1 cellular context compared by ENCODE assay signal in the genomic region with DNA sequence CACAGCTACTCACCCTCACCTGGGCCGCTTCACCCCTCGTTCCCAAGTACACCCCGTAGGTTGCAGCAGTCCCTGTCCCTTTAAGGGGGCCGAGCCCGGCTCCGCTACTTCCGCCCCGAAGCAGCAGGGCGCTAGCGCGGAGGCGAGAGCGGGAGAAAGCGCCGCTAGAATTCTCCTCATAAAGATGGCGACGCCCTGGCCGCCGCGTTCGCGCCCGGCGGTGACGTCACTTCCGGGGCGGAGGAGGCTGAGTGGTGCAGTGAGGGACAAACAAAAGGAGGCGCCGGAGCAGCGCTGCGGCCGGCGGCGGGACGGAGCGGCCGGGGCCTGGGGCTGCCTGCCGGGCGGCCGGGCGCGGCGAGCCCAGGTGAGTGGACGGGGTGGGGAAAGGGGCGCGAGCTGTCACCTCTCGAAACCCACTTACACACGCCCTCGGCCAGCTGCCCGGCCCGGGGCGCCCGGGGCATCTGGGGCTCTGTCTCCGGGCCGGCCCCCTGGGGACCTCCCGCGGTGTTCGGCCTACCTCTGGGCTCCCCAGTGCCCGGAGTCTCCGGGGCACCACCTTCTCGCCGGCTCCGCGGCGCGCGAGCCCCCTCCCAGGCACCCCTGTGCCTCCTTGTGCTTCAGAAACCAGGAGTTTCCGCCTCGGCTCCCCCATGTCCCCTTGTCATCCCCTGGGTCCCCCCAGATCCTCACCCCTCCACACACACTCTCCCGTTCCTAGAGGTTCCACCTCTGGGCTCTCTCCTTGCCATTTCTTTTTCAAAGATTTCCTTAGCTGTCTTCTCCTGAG.
A peak's percentile ranks its signal among the peaks of the same experiment; 100 is the strongest.
TF ChIP-seq lines count a peak whose summit lies in the region.

A gene (minus strand): TSS at position 67 of the 793 bp plus-strand sequence. CDS start 36,545 bp downstream, outside the sequence.
A gene (plus strand): TSS at position 250 of the 793 bp plus-strand sequence. CDS start 25,032 bp downstream, outside the sequence.

TF ChIP-seq in GM12878, 131 proteins besides CTCF, POLR2A, EP300 and RAD21 (continued from another document and continues in another):
- TF ChIP-seq HCFC1 (IDR thresholded peaks at IDR 0.05; ENCODE audit: low read length) = peak; percentile 88
- TF ChIP-seq CBFB (IDR thresholded peaks at IDR 0.05; ENCODE audit: low read depth) = no peak
- 0 out of 2 replicates have a peak, but pooled peaks have one; percentile 14 for TF ChIP-seq HDGF (IDR thresholded peaks at IDR 0.05)
- TF ChIP-seq ZBED1 (IDR thresholded peaks at IDR 0.05; ENCODE audit: borderline replicate concordance) = no peak
- 0 out of 2 replicates have a peak, but pooled peaks have one; percentile 56 for TF ChIP-seq CHD2 (IDR thresholded peaks at IDR 0.05; ENCODE audit: borderline replicate concordance, low read depth, low read length)
- TF ChIP-seq, protein P1, sequence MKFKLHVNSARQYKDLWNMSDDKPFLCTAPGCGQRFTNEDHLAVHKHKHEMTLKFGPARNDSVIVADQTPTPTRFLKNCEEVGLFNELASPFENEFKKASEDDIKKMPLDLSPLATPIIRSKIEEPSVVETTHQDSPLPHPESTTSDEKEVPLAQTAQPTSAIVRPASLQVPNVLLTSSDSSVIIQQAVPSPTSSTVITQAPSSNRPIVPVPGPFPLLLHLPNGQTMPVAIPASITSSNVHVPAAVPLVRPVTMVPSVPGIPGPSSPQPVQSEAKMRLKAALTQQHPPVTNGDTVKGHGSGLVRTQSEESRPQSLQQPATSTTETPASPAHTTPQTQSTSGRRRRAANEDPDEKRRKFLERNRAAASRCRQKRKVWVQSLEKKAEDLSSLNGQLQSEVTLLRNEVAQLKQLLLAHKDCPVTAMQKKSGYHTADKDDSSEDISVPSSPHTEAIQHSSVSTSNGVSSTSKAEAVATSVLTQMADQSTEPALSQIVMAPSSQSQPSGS (IDR thresholded peaks at IDR 0.05; ENCODE audit: low read length) = no peak
- no peak for TF ChIP-seq FOS (IDR thresholded peaks at IDR 0.05; ENCODE audit: borderline replicate concordance, extremely low read depth, insufficient read length)
- TF ChIP-seq, protein P2, sequence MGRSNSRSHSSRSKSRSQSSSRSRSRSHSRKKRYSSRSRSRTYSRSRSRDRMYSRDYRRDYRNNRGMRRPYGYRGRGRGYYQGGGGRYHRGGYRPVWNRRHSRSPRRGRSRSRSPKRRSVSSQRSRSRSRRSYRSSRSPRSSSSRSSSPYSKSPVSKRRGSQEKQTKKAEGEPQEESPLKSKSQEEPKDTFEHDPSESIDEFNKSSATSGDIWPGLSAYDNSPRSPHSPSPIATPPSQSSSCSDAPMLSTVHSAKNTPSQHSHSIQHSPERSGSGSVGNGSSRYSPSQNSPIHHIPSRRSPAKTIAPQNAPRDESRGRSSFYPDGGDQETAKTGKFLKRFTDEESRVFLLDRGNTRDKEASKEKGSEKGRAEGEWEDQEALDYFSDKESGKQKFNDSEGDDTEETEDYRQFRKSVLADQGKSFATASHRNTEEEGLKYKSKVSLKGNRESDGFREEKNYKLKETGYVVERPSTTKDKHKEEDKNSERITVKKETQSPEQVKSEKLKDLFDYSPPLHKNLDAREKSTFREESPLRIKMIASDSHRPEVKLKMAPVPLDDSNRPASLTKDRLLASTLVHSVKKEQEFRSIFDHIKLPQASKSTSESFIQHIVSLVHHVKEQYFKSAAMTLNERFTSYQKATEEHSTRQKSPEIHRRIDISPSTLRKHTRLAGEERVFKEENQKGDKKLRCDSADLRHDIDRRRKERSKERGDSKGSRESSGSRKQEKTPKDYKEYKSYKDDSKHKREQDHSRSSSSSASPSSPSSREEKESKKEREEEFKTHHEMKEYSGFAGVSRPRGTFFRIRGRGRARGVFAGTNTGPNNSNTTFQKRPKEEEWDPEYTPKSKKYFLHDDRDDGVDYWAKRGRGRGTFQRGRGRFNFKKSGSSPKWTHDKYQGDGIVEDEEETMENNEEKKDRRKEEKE (IDR thresholded peaks at IDR 0.05) = no peak
- TF ChIP-seq, protein P3, sequence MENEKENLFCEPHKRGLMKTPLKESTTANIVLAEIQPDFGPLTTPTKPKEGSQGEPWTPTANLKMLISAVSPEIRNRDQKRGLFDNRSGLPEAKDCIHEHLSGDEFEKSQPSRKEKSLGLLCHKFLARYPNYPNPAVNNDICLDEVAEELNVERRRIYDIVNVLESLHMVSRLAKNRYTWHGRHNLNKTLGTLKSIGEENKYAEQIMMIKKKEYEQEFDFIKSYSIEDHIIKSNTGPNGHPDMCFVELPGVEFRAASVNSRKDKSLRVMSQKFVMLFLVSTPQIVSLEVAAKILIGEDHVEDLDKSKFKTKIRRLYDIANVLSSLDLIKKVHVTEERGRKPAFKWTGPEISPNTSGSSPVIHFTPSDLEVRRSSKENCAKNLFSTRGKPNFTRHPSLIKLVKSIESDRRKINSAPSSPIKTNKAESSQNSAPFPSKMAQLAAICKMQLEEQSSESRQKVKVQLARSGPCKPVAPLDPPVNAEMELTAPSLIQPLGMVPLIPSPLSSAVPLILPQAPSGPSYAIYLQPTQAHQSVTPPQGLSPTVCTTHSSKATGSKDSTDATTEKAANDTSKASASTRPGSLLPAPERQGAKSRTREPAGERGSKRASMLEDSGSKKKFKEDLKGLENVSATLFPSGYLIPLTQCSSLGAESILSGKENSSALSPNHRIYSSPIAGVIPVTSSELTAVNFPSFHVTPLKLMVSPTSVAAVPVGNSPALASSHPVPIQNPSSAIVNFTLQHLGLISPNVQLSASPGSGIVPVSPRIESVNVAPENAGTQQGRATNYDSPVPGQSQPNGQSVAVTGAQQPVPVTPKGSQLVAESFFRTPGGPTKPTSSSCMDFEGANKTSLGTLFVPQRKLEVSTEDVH (IDR thresholded peaks at IDR 0.05; ENCODE audit: low read depth, partially characterized antibody) = peak; percentile 78
- TF ChIP-seq, protein P4, sequence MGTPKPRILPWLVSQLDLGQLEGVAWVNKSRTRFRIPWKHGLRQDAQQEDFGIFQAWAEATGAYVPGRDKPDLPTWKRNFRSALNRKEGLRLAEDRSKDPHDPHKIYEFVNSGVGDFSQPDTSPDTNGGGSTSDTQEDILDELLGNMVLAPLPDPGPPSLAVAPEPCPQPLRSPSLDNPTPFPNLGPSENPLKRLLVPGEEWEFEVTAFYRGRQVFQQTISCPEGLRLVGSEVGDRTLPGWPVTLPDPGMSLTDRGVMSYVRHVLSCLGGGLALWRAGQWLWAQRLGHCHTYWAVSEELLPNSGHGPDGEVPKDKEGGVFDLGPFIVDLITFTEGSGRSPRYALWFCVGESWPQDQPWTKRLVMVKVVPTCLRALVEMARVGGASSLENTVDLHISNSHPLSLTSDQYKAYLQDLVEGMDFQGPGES (IDR thresholded peaks at IDR 0.05) = no peak
- TF ChIP-seq RB1 (IDR thresholded peaks at IDR 0.05; ENCODE audit: borderline replicate concordance) = peak; percentile 93
- TF ChIP-seq PML (IDR thresholded peaks at IDR 0.05; ENCODE audit: low read length) = no peak
- TF ChIP-seq, protein P5, sequence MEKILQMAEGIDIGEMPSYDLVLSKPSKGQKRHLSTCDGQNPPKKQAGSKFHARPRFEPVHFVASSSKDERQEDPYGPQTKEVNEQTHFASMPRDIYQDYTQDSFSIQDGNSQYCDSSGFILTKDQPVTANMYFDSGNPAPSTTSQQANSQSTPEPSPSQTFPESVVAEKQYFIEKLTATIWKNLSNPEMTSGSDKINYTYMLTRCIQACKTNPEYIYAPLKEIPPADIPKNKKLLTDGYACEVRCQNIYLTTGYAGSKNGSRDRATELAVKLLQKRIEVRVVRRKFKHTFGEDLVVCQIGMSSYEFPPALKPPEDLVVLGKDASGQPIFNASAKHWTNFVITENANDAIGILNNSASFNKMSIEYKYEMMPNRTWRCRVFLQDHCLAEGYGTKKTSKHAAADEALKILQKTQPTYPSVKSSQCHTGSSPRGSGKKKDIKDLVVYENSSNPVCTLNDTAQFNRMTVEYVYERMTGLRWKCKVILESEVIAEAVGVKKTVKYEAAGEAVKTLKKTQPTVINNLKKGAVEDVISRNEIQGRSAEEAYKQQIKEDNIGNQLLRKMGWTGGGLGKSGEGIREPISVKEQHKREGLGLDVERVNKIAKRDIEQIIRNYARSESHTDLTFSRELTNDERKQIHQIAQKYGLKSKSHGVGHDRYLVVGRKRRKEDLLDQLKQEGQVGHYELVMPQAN (conservative IDR thresholded peaks at IDR 0.05) = peak; percentile 95
- TF ChIP-seq, protein P6, sequence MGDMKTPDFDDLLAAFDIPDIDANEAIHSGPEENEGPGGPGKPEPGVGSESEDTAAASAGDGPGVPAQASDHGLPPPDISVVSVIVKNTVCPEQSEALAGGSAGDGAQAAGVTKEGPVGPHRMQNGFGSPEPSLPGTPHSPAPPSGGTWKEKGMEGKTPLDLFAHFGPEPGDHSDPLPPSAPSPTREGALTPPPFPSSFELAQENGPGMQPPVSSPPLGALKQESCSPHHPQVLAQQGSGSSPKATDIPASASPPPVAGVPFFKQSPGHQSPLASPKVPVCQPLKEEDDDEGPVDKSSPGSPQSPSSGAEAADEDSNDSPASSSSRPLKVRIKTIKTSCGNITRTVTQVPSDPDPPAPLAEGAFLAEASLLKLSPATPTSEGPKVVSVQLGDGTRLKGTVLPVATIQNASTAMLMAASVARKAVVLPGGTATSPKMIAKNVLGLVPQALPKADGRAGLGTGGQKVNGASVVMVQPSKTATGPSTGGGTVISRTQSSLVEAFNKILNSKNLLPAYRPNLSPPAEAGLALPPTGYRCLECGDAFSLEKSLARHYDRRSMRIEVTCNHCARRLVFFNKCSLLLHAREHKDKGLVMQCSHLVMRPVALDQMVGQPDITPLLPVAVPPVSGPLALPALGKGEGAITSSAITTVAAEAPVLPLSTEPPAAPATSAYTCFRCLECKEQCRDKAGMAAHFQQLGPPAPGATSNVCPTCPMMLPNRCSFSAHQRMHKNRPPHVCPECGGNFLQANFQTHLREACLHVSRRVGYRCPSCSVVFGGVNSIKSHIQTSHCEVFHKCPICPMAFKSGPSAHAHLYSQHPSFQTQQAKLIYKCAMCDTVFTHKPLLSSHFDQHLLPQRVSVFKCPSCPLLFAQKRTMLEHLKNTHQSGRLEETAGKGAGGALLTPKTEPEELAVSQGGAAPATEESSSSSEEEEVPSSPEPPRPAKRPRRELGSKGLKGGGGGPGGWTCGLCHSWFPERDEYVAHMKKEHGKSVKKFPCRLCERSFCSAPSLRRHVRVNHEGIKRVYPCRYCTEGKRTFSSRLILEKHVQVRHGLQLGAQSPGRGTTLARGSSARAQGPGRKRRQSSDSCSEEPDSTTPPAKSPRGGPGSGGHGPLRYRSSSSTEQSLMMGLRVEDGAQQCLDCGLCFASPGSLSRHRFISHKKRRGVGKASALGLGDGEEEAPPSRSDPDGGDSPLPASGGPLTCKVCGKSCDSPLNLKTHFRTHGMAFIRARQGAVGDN (IDR thresholded peaks at IDR 0.05) = peak; percentile 46; the same call in 1 of the 2 replicates
- TF ChIP-seq, protein P7, sequence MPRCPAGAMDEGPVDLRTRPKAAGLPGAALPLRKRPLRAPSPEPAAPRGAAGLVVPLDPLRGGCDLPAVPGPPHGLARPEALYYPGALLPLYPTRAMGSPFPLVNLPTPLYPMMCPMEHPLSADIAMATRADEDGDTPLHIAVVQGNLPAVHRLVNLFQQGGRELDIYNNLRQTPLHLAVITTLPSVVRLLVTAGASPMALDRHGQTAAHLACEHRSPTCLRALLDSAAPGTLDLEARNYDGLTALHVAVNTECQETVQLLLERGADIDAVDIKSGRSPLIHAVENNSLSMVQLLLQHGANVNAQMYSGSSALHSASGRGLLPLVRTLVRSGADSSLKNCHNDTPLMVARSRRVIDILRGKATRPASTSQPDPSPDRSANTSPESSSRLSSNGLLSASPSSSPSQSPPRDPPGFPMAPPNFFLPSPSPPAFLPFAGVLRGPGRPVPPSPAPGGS (IDR thresholded peaks at IDR 0.05; ENCODE audit: borderline replicate concordance, insufficient read depth, low read depth, low read length, poor library complexity, severe bottlenecking) = no peak
- peak; percentile 91 for TF ChIP-seq IKZF1 (conservative IDR thresholded peaks at IDR 0.05)
- no peak for TF ChIP-seq CHD1 (IDR thresholded peaks at IDR 0.05; ENCODE audit: low read depth, low read length)
- TF ChIP-seq, protein P8, sequence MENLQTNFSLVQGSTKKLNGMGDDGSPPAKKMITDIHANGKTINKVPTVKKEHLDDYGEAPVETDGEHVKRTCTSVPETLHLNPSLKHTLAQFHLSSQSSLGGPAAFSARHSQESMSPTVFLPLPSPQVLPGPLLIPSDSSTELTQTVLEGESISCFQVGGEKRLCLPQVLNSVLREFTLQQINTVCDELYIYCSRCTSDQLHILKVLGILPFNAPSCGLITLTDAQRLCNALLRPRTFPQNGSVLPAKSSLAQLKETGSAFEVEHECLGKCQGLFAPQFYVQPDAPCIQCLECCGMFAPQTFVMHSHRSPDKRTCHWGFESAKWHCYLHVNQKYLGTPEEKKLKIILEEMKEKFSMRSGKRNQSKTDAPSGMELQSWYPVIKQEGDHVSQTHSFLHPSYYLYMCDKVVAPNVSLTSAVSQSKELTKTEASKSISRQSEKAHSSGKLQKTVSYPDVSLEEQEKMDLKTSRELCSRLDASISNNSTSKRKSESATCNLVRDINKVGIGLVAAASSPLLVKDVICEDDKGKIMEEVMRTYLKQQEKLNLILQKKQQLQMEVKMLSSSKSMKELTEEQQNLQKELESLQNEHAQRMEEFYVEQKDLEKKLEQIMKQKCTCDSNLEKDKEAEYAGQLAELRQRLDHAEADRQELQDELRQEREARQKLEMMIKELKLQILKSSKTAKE (IDR thresholded peaks at IDR 0.05; ENCODE audit: low read depth, poor library complexity, severe bottlenecking) = no peak
- TF ChIP-seq RBBP5 (conservative IDR thresholded peaks at IDR 0.05) = no peak
- TF ChIP-seq ETV6 (conservative IDR thresholded peaks at IDR 0.05 in 1 of 2, IDR thresholded peaks at IDR 0.05 in 1 of 2; ENCODE audit: borderline replicate concordance in 1 of 2, low read depth in 1 of 2) = no peak
- peak; percentile 99 for TF ChIP-seq YY1 (IDR thresholded peaks at IDR 0.05; ENCODE audit: low read depth, low read length)
- TF ChIP-seq ZNF207 (IDR thresholded peaks at IDR 0.05; ENCODE audit: borderline replicate concordance) = 0 out of 2 replicates have a peak, but pooled peaks have one; percentile 20
- no peak for TF ChIP-seq KAT2A (conservative IDR thresholded peaks at IDR 0.05; ENCODE audit: control insufficient read depth, low read depth, low read length)
- peak; percentile 100 for TF ChIP-seq LARP7 (IDR thresholded peaks at IDR 0.05)
- TF ChIP-seq, protein P9, sequence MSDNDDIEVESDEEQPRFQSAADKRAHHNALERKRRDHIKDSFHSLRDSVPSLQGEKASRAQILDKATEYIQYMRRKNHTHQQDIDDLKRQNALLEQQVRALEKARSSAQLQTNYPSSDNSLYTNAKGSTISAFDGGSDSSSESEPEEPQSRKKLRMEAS (IDR thresholded peaks at IDR 0.05; ENCODE audit: low read depth, low read length) = no peak; the same call in 1 of the 2 replicates
- no peak for TF ChIP-seq BCL11A (IDR thresholded peaks at IDR 0.05; ENCODE audit: low read depth, low read length)
- TF ChIP-seq MTA3 (IDR thresholded peaks at IDR 0.05; ENCODE audit: borderline replicate concordance, low read length) = no peak
- TF ChIP-seq STAT1 (conservative IDR thresholded peaks at IDR 0.05) = 0 out of 2 replicates have a peak, but pooled peaks have one; percentile 81
- no peak for TF ChIP-seq SMAD5 (IDR thresholded peaks at IDR 0.05; ENCODE audit: low read depth)
- TF ChIP-seq FOXK2 (IDR thresholded peaks at IDR 0.05) = no peak
